Comparison of ENCODE assay signal across 24 cellular contexts in genomic region chr14:61557262-61557661, GRCh38.
DNase-seq lines count a peak whose midpoint lies in the region; ATAC-seq, FAIRE-seq and TF ChIP-seq lines count a peak whose summit lies in the region.
"Had no signal": no experiment of that assay in that cellular context is flagged by ENCODE, and none has a peak within 500 bp of the region (broad histone marks: within the 10 kb centered on the region; RNA-seq: fewer than 3 reads in every experiment).

No MANE protein-coding gene starts in this region.

- ATAC-seq in A549 (no peak), natural killer cell (no peak), SK-N-SH treated with all-trans-retinoic acid at 6 μM for 48 hours (no peak), GM18502 (IDR thresholded peaks at IDR 0.05; ENCODE audit: poor library complexity, unreplicated experiment) (no peak), WTC11 (no peak)
- ATAC-seq in activated naive CD8-positive, alpha-beta T cell treated with anti-CD3 and anti-CD28 coated beads, Interleukin-2, amount 50 U/mL, for 24 hours: no peak
- ATAC-seq: gastroesophageal sphincter, upper lobe of right lung had no signal

- DNase-seq in A549 (ENCODE audit: low read depth in 1 of 2, low spot score in 1 of 2) (no peak), Calu3 (no peak), natural killer cell (no peak), GM10248 (ENCODE audit: extremely low spot score) (no peak), WTC11 (ENCODE audit: low spot score) (no peak)
- DNase-seq in activated naive CD8-positive, alpha-beta T cell treated with anti-CD3 and anti-CD28 coated beads, Interleukin-2, amount 50 U/mL, for 24 hours: no peak
- DNase-seq: activated CD4-positive, CD25-positive, alpha-beta regulatory T cell treated with anti-CD3 and anti-CD28 coated beads, Interleukin-2, amount 50 U/mL, for 72 hours; brain microvascular endothelial cell; DMS153; effector memory CD4-positive, alpha-beta T cell; HCEC 1CT; kidney; MG63; NCI-H1417 treated with DMSO at 0.1 percent for 48 hours; NCI-H524 treated with DMSO at 0.1 percent for 48 hours; stimulated activated CD4-positive, alpha-beta T cell treated with anti-CD3 and anti-CD28 coated beads, Interleukin-12 subunit alpha, Interleukin-12 subunit beta, amount 100 ng/mL, for 4 hours; stimulated activated CD4-positive, alpha-beta T cell treated with anti-CD3 and anti-CD28 coated beads, Interleukin-4, amount 100 ng/mL, for 4 hours; upper lobe of right lung had no signal

- no TSS peak for BruUV-seq in Calu3 (replicated peaks; lab: Mats Ljungman, UMichigan)

- CTCF ChIA-PET in A549 (lab: Yijun Ruan, JAX): interaction anchor here (0.5 to 1.7 kb wide), 8 partner anchors 10 to 280 kb away, joined by 3 to 5 read pairs (median 3); no protein-coding TSS in a partner anchor
- CTCF ChIA-PET in Calu3 (lab: Charles Lee): interaction anchor here (0.9 kb wide), 1 partner anchor 9 kb away, joined by 3 read pairs; no protein-coding TSS in a partner anchor
- CTCF ChIA-PET in GM10248 (lab: Yijun Ruan, JAX): interaction anchor here (0.7 to 2.5 kb wide), 11 partner anchors 10 to 933 kb away, joined by 3 to 17 read pairs (median 3); no protein-coding TSS in a partner anchor
- CTCF ChIA-PET in WTC11 (lab: Charles Lee): no interaction called here

- TF ChIP-seq CTCF in A549 (IDR thresholded peaks at IDR 0.05) (no peak), Calu3 (IDR thresholded peaks at IDR 0.05; ENCODE audit: unreplicated experiment) (no peak), natural killer cell (IDR thresholded peaks at IDR 0.05) (no peak), GM10248 (IDR thresholded peaks at IDR 0.05; ENCODE audit: control extremely low read depth, extremely low read depth, low read depth, missing control alignments) (no peak), WTC11 (IDR thresholded peaks at IDR 0.05) (no peak)

- no peaks in the 10 kb centered on the region for H3K27me3 Mint-ChIP-seq in Calu3 (ENCODE audit: unreplicated experiment)
- H3K27me3 Mint-ChIP-seq in activated naive CD8-positive, alpha-beta T cell treated with anti-CD3 and anti-CD28 coated beads, Interleukin-2, amount 50 U/mL, for 24 hours: no peaks in the 10 kb centered on the region
- no peaks in the 10 kb centered on the region for H3K27me3 Mint-ChIP-seq in natural killer cell (ENCODE audit: low read depth in 2 of 2)
- H3K27me3 Mint-ChIP-seq in WTC11 (ENCODE audit: low read depth): no peaks in the 10 kb centered on the region; the same call in 1 of the 2 replicates

- H3K36me3 Mint-ChIP-seq in Calu3 (ENCODE audit: insufficient read depth, unreplicated experiment) (peaks cover 42% of the 10 kb centered on the region), natural killer cell (no peaks in the 10 kb centered on the region), WTC11 (no peaks in the 10 kb centered on the region)
- peaks cover 12% of the 10 kb centered on the region for H3K36me3 Mint-ChIP-seq in activated naive CD8-positive, alpha-beta T cell treated with anti-CD3 and anti-CD28 coated beads, Interleukin-2, amount 50 U/mL, for 24 hours (ENCODE audit: low read depth)

- no peak for TF ChIP-seq POLR2A in A549 (IDR thresholded peaks at IDR 0.05; ENCODE audit: low read length)

- peak overlapping the region; percentile 96 to 99 for H3K27ac ChIP-seq in A549
- H3K27ac ChIP-seq: esophagus muscularis mucosa, gastroesophageal sphincter, upper lobe of right lung had no signal

- H3K4me3 Mint-ChIP-seq in Calu3 (ENCODE audit: low read depth, unreplicated experiment): no peak overlapping the region
- H3K4me3 Mint-ChIP-seq in activated naive CD8-positive, alpha-beta T cell treated with anti-CD3 and anti-CD28 coated beads, Interleukin-2, amount 50 U/mL, for 24 hours: no peak overlapping the region
- no peak overlapping the region for H3K4me3 Mint-ChIP-seq in natural killer cell
- H3K4me3 Mint-ChIP-seq in WTC11: no peak overlapping the region
- H3K4me3 Mint-ChIP-seq: IgD-negative memory B cell had no signal

- TF ChIP-seq EP300 in A549 (IDR thresholded peaks at IDR 0.05): no peak

- H3K27ac Mint-ChIP-seq in Calu3 (ENCODE audit: unreplicated experiment) (peak overlapping the region; percentile 67), natural killer cell (peak overlapping the region; percentile 73 to 86), WTC11 (no peak overlapping the region)
- peak overlapping the region; percentile 1 for H3K27ac Mint-ChIP-seq in activated naive CD8-positive, alpha-beta T cell treated with anti-CD3 and anti-CD28 coated beads, Interleukin-2, amount 50 U/mL, for 24 hours

- WGBS in A549 (ENCODE audit: missing lambda C conversion rate): 83% methylated on average over 2 of the region's 2 CpGs

- no peak overlapping the region for H3K4me2 ChIP-seq in A549

- TF ChIP-seq RAD21 in A549 (conservative IDR thresholded peaks at IDR 0.05 in 1 of 2, IDR thresholded peaks at IDR 0.05 in 1 of 2): no peak

- peaks cover 90% of the 10 kb centered on the region for H3K4me1 ChIP-seq in A549

- no peak for FAIRE-seq in A549 (lab: Jason Lieb, UNC)
- FAIRE-seq: colon, kidney had no signal

- H3K4me3 ChIP-seq in A549: no peak overlapping the region
- H3K4me3 ChIP-seq: esophagus muscularis mucosa, gastroesophageal sphincter, MG63, upper lobe of right lung had no signal

- intact Hi-C loops in Calu3 (cut with micrococcal nuclease; ENCODE audit: unreplicated experiment): no loop called here
- intact Hi-C loops in natural killer cell (cut with micrococcal nuclease): no loop called here

- no peaks in the 10 kb centered on the region for H3K9me3 Mint-ChIP-seq in Calu3 (ENCODE audit: low read depth, unreplicated experiment)
- H3K9me3 Mint-ChIP-seq in activated naive CD8-positive, alpha-beta T cell treated with anti-CD3 and anti-CD28 coated beads, Interleukin-2, amount 50 U/mL, for 24 hours: no peaks in the 10 kb centered on the region
- H3K9me3 Mint-ChIP-seq in natural killer cell: no peaks in the 10 kb centered on the region
- peaks cover 6% of the 10 kb centered on the region for H3K9me3 Mint-ChIP-seq in WTC11
- H3K9me3 Mint-ChIP-seq: IgD-negative memory B cell had no signal

- peaks cover 75% of the 10 kb centered on the region for H3K4me1 Mint-ChIP-seq in Calu3 (ENCODE audit: low read depth, unreplicated experiment)
- peaks cover 46% of the 10 kb centered on the region for H3K4me1 Mint-ChIP-seq in activated naive CD8-positive, alpha-beta T cell treated with anti-CD3 and anti-CD28 coated beads, Interleukin-2, amount 50 U/mL, for 24 hours
- H3K4me1 Mint-ChIP-seq in natural killer cell: peaks cover 37 to 44% of the 10 kb centered on the region in 2 donors
- H3K4me1 Mint-ChIP-seq in WTC11: peaks cover 33% of the 10 kb centered on the region

- POLR2A ChIA-PET in A549 (lab: Yijun Ruan, JAX): interaction anchor here (0.7 to 1.1 kb wide), 2 partner anchors 139 to 140 kb away, joined by 3 read pairs; no protein-coding TSS in a partner anchor
- POLR2A ChIA-PET in GM10248 (lab: Yijun Ruan, JAX): no interaction called here
- POLR2A ChIA-PET in WTC11 (lab: Charles Lee): no interaction called here

- no peaks in the 10 kb centered on the region; the same call in 2 of the 3 replicates for H3K9me3 ChIP-seq in A549
- H3K9me3 ChIP-seq: esophagus muscularis mucosa, gastroesophageal sphincter, MG63, upper lobe of right lung had no signal

TF ChIP-seq in A549, 52 proteins besides CTCF, POLR2A, EP300 and RAD21 (continues in another document):
- TF ChIP-seq HEYL (CRISPR knock-in tag; IDR thresholded peaks at IDR 0.05) (no peak), JUN (IDR thresholded peaks at IDR 0.05) (no peak), HES2 (IDR thresholded peaks at IDR 0.05) (no peak), RFX5 (IDR thresholded peaks at IDR 0.05) (no peak), MAFK (IDR thresholded peaks at IDR 0.05; ENCODE audit: partially characterized antibody) (no peak)

TF ChIP-seq in SK-N-SH treated with all-trans-retinoic acid at 6 μM for 48 hours, 23 proteins besides CTCF, POLR2A, EP300 and RAD21 (continues in another document):
- TF ChIP-seq CREB5 (CRISPR knock-in tag; IDR thresholded peaks at IDR 0.05; ENCODE audit: low read depth) (no peak), ZNF565 (CRISPR knock-in tag; conservative IDR thresholded peaks at IDR 0.05; ENCODE audit: low read depth) (no peak), ZFP3 (CRISPR knock-in tag; IDR thresholded peaks at IDR 0.05) (no peak), ARNTL (CRISPR knock-in tag; IDR thresholded peaks at IDR 0.05; ENCODE audit: borderline replicate concordance, low read depth) (no peak), OSR1 (CRISPR knock-in tag; IDR thresholded peaks at IDR 0.05) (no peak), ESRRG (CRISPR knock-in tag; IDR thresholded peaks at IDR 0.05) (no peak), ZNF8 (CRISPR knock-in tag; IDR thresholded peaks at IDR 0.05) (no peak)

TF ChIP-seq in WTC11, 78 proteins besides CTCF, POLR2A, EP300 and RAD21 (continues in another document):
- TF ChIP-seq MLX (CRISPR knock-in tag; IDR thresholded peaks at IDR 0.05) (no peak), ERG (CRISPR knock-in tag; IDR thresholded peaks at IDR 0.05) (no peak)
